Comparison of ENCODE assay signal across 23 cellular contexts in the genomic region with DNA sequence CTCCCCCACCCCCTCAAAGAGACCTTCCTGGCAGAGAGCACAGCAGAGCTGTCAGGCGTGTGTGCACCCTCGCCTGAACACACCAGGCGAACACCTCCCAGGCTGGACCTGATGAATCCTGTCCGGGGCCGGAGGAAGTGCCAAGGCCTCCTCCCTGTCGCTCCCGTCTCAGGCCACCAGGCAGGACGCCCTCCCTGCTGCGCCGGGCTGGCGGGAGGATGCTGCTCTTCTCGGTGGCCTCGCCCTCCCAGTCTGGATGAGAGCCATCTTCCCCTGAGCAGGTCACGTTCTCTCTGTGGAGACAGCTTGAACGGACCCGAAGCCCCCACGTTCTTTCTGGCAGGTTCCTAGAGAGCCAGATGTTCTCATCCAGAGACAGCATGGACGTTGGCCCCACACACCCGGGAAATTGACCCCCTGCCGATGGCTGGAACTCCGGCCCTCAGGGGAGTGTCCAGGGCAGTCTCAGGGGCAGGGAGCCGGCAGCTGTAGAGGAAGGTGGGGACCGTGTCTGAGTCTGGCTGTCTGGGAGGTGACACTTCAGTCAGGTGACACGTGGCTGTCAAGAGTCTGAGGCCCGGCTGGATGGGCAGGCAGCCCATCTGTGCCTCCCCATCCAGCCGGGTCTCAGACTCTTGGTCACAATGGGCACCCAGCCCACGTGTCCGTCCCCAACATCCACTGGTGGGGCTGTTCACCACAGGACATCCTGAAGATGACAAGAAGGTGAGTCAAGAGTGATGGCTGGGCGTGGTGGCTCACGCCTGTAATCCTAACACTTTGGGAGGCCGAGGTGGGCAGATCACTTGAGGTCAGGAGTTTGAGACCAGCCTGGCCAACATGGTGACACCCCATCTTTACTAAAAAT. TPM values are rescaled to one million over a fixed set of nuclear protein-coding genes. Genes with fewer than 3 reads are reported as not detected.
A peak's percentile ranks its signal among the peaks of the same experiment; 100 is the strongest.
DNase-seq lines count a peak whose midpoint lies in the region; ATAC-seq, FAIRE-seq and TF ChIP-seq lines count a peak whose summit lies in the region.
"Had no signal": no experiment of that assay in that cellular context is flagged by ENCODE, and none has a peak within 500 bp of the region (broad histone marks: within the 10 kb centered on the region; RNA-seq: fewer than 3 reads in every experiment).

No MANE protein-coding gene starts in this region.

- TF ChIP-seq CTCF in left ventricle myocardium inferior (IDR thresholded peaks at IDR 0.05; ENCODE audit: borderline replicate concordance) (no peak), thyroid gland (IDR thresholded peaks at IDR 0.05) (peak in 1 of 6 experiments; percentile 8)

- H3K27me3 ChIP-seq in left ventricle myocardium inferior (ENCODE audit: low read depth) (no peaks in the 10 kb centered on the region), thyroid gland (no peaks in the 10 kb centered on the region)
- H3K27me3 ChIP-seq: MG63, neural progenitor cell had no signal

- ATAC-seq in left cardiac atrium, result no peak
- ATAC-seq in GM21447 (IDR thresholded peaks at IDR 0.05; ENCODE audit: unreplicated experiment), result no peak
- ATAC-seq: activated CD8-positive, alpha-beta T cell treated with anti-CD3 and anti-CD28 coated beads for 36 hours; activated naive CD4-positive, alpha-beta T cell treated with anti-CD3 and anti-CD28 coated beads, Interleukin-2, amount 50 U/mL, for 72 hours; GM23338; K562 had no signal

- FAIRE-seq in RCC 7860 (lab: Jason Lieb, UNC), result no peak
- FAIRE-seq: bronchial epithelial cell, colon, islet of Langerhans, K562 had no signal

- H3K9me3 ChIP-seq in left ventricle myocardium inferior (replicated peaks), result no peaks in the 10 kb centered on the region
- no peaks in the 10 kb centered on the region for H3K9me3 ChIP-seq in thyroid gland
- H3K9me3 ChIP-seq: MG63, prostate gland had no signal

- intact Hi-C loops in left ventricle myocardium inferior (cut with micrococcal nuclease) (loop anchor here (10.0 kb wide), 1 partner anchor 65 kb away; no protein-coding TSS in a partner anchor), left cardiac atrium (cut with DNase I) (loop anchor here in 1 of 2 donors (10.0 kb wide), 1 partner anchor 65 kb away; no protein-coding TSS in a partner anchor), thyroid gland (cut with DNase I) (no loop called here)

- peak overlapping the region; percentile 63 for H3K27ac ChIP-seq in left ventricle myocardium inferior (replicated peaks)
- H3K27ac ChIP-seq in thyroid gland, result no peak overlapping the region
- H3K27ac ChIP-seq: neural progenitor cell, prostate gland, SK-N-MC had no signal

- DNase-seq in left ventricle myocardium inferior (peak; percentile 52), left cardiac atrium (no peak), RCC 7860 (ENCODE audit: low spot score) (peak; percentile 29), kidney tubule cell (ENCODE audit: low spot score) (peak; percentile 29), thyroid gland (peak; percentile 25 to 58), NCI-H748 (lab: John Stamatoyannopoulos, UW; ENCODE audit: unreplicated experiment) (no peak)
- DNase-seq in stimulated activated CD4-positive, alpha-beta T cell treated with anti-CD3 and anti-CD28 coated beads, Interleukin-4, amount 100 ng/mL, for 4 hours, result no peak
- DNase-seq: activated CD8-positive, alpha-beta T cell treated with anti-CD3 and anti-CD28 coated beads for 36 hours; effector CD8-positive, alpha-beta T cell; MG63; NCI-H1417 treated with DMSO at 0.1 percent for 48 hours had no signal

- 46 to 64% methylated on average over 10 to 11 of the region's 31 CpGs for WGBS in thyroid gland, 2 donors

- peaks cover 46% of the 10 kb centered on the region for H3K4me1 ChIP-seq in left ventricle myocardium inferior
- H3K4me1 ChIP-seq in thyroid gland, result peaks cover 14 to 37% of the 10 kb centered on the region in 2 donors

- no peak for TF ChIP-seq POLR2A in thyroid gland (IDR thresholded peaks at IDR 0.05)

- no peaks in the 10 kb centered on the region for H3K36me3 ChIP-seq in left ventricle myocardium inferior
- H3K36me3 ChIP-seq in thyroid gland, result no peaks in the 10 kb centered on the region
- H3K36me3 ChIP-seq: MG63, neural progenitor cell, prostate gland had no signal

- H3K4me3 ChIP-seq in left ventricle myocardium inferior (no peak overlapping the region), thyroid gland (replicated peaks in 1 of 3) (no peak overlapping the region)
- H3K4me3 ChIP-seq: GM23338, K562, MG63, neural progenitor cell, prostate gland, SK-N-MC had no signal

RNA-seq across cellular contexts. Expression of a gene that starts 5.0 kb away (rescaled TPM):
- total RNA-seq in left ventricle myocardium inferior, result 91.8 TPM
- 100 to 1,000 TPM; 161 to 191 TPM for total RNA-seq in left cardiac atrium
- total RNA-seq in thyroid gland, result 100 to 1,000 TPM in 1 of 4 donors, 10 to 100 TPM in 3; 52.9 to 133 (median 82.2) TPM

RNA-seq across cellular contexts. Expression of a gene that starts 27.1 kb away (rescaled TPM):
- total RNA-seq in left ventricle myocardium inferior (0.55 TPM), left cardiac atrium (1 to 10 TPM; 1.7 to 2.3 TPM), thyroid gland (1 to 10 TPM in 3 of 4 donors, under 1 TPM in 1; 0.67 to 1.6 (median 1.4) TPM)
- total RNA-seq: activated T-helper 2 cell treated with anti-CD3 and anti-CD28 coated beads, Interferon-gamma antibody, Interleukin-2, Interleukin-4, amounts not matched to agents 10 μg/mL and 5 μg/mL and 100 μg/mL, durations not matched to agents 14 hours and 24 hours and 36 hours; K562; T-helper 2 cell treated with Interferon-gamma antibody and Interleukin-4, amounts not matched to agents 100 ng/mL and 5 ng/mL, for 36 hours had no signal

RNA-seq across cellular contexts. Expression of a gene that starts 49.6 kb away (rescaled TPM):
- total RNA-seq in left ventricle myocardium inferior, result 585 TPM
- 100 to 1,000 TPM; 390 to 448 TPM for total RNA-seq in left cardiac atrium
- total RNA-seq in thyroid gland, result 100 to 1,000 TPM; 193 to 443 (median 390) TPM

Comparison
In these comparisons a context has a peak if more than half of its experiments do, and no peak if none do; other contexts are left out.
1. DNase-seq: peak in left ventricle myocardium inferior (single experiment), RCC 7860 (single experiment), kidney tubule cell (single experiment) and thyroid gland (2 of 2); none in left cardiac atrium (single experiment), stimulated activated CD4-positive, alpha-beta T cell treated with anti-CD3 and anti-CD28 coated beads, Interleukin-4, amount 100 ng/mL, for 4 hours (0 of 2) and NCI-H748 (single experiment).